In genomic region chr15:82928711-82929110, GRCh38 we compare ENCODE assay signal across 18 cellular contexts.
"Had no signal": no experiment of that assay in that cellular context is flagged by ENCODE, and none has a peak within 500 bp of the region (broad histone marks: within the 10 kb centered on the region; RNA-seq: fewer than 3 reads in every experiment).

No MANE protein-coding gene starts in this region.

- H3K27me3 ChIP-seq: colonic mucosa, gastrocnemius medialis, neutrophil, pancreas, right lobe of liver, testis, tibial artery had no signal

- H3K4me3 ChIP-seq: colonic mucosa, gastrocnemius medialis, lung, pancreas, right lobe of liver, testis, tibial artery had no signal

- H3K27ac ChIP-seq: colonic mucosa, epithelial cell of prostate, gastrocnemius medialis, neutrophil, right lobe of liver, testis, tibial artery had no signal

- H3K36me3 ChIP-seq: colonic mucosa, gastrocnemius medialis, neutrophil, pancreas, right lobe of liver, tibial artery had no signal

- H3K4me1 ChIP-seq: colonic mucosa, right lobe of liver, testis, tibial artery had no signal

- H3K9me3 ChIP-seq: colonic mucosa, gastrocnemius medialis, neutrophil, pancreas, right lobe of liver, testis, tibial artery had no signal

- DNase-seq: colonic mucosa; effector CD8-positive, alpha-beta T cell; endodermal cell; foreskin fibroblast; gastrocnemius medialis; head of caudate nucleus; naive B cell; pancreas; right lobe of liver; stimulated activated CD4-positive, alpha-beta T cell treated with anti-CD3 and anti-CD28 coated beads, Interleukin-2, amount 100 ng/mL, for 24 hours; stimulated activated CD4-positive, alpha-beta T cell treated with anti-CD3 and anti-CD28 coated beads, Interleukin-4, amount 100 ng/mL, for 24 hours; stimulated activated naive CD4-positive, alpha-beta T cell treated with Interleukin-2 at 50 U/mL for 16 hours; substantia nigra; testis; tibial artery had no signal
